ENCODE assay signal across 8 cellular contexts in the genomic region with DNA sequence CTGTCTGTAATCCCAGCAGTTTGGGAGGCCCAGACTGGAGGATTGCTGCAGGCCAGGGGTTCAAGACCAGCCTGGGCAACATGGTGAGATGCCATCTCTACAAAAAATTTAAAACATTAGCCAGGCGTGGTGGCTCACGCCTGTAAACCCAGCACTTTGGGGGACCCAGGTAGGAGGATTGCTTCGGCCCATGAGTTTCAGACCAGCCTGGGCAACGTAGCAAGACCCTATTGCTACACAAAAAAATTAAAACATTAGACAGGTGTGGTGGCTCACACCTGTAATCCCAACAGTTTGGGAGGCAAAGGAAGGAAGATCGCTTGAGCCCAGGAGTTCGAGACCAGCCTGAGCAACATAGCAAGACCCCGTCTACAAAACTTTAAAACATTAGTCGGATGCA. TPM values are rescaled to one million over a fixed set of nuclear protein-coding genes. Genes with fewer than 3 reads are reported as not detected.
A peak's percentile ranks its signal among the peaks of the same experiment; 100 is the strongest.
DNase-seq lines count a peak whose midpoint lies in the region; ATAC-seq, FAIRE-seq and TF ChIP-seq lines count a peak whose summit lies in the region.

No MANE protein-coding gene starts in this region.

- H3K4me3 Mint-ChIP-seq in IgD-negative memory B cell, result peak overlapping the region; percentile 82 to 92 (median 89)

- ATAC-seq in HG03460 (IDR thresholded peaks at IDR 0.05; ENCODE audit: unreplicated experiment), result no peak

- H3K36me3 Mint-ChIP-seq in IgD-negative memory B cell, result no peaks in the 10 kb centered on the region

- H3K27ac Mint-ChIP-seq in IgD-negative memory B cell, result peak overlapping the region; percentile 5 to 88 (median 81)

- FAIRE-seq in D721Med (lab: Jason Lieb, UNC), result no peak

- no peaks in the 10 kb centered on the region for H3K9me3 Mint-ChIP-seq in IgD-negative memory B cell

- H3K4me3 ChIP-seq in choroid plexus epithelial cell (ENCODE audit: low read depth, low read length), result peak overlapping the region; percentile 76
- H3K4me3 ChIP-seq in muscle layer of duodenum (ENCODE audit: low read depth in 1 of 2, low read length in 2 of 2), result peak overlapping the region; percentile 70 to 95

- TF ChIP-seq CTCF in 22Rv1 (IDR thresholded peaks at IDR 0.05) (no peak), choroid plexus epithelial cell (conservative IDR thresholded peaks at IDR 0.05; ENCODE audit: low read depth, low read length) (no peak), D721Med (IDR thresholded peaks at IDR 0.05; ENCODE audit: insufficient read depth, missing control alignments) (no peak)

- H3K27ac ChIP-seq in 22Rv1 (peak overlapping the region; percentile 80), muscle layer of duodenum (ENCODE audit: low read length) (peak overlapping the region; percentile 78)

- no peaks in the 10 kb centered on the region for H3K9me3 ChIP-seq in muscle layer of duodenum (ENCODE audit: control insufficient read depth in 1 of 2, low read length in 2 of 2)

- H3K4me1 ChIP-seq in muscle layer of duodenum (ENCODE audit: control insufficient read depth in 1 of 2, insufficient read depth in 2 of 2, low read length in 2 of 2), result peaks cover 11 to 30% of the 10 kb centered on the region in 2 donors

- no peaks in the 10 kb centered on the region for H3K27me3 ChIP-seq in muscle layer of duodenum (ENCODE audit: low read depth, low read length)

- peaks cover 17 to 28% (median 24%) of the 10 kb centered on the region in 3 donors for H3K4me1 Mint-ChIP-seq in IgD-negative memory B cell

- H3K27me3 Mint-ChIP-seq in IgD-negative memory B cell, result no peaks in the 10 kb centered on the region

- H3K36me3 ChIP-seq in muscle layer of duodenum (ENCODE audit: control insufficient read depth in 1 of 2, insufficient read depth in 2 of 2, low read length in 2 of 2), result peaks cover 7 to 10% of the 10 kb centered on the region in 2 donors

- DNase-seq in choroid plexus epithelial cell (ENCODE audit: low read depth) (no peak), D721Med (ENCODE audit: insufficient read length, low spot score) (no peak), HuH-7 (ENCODE audit: low spot score) (no peak), 8988T (no peak)

RNA-seq across cellular contexts. Expression of a gene that starts 1.3 kb away (rescaled TPM):
- polyA plus RNA-seq in IgD-negative memory B cell, result 27.5 TPM

RNA-seq across cellular contexts. Expression of a gene that starts 1.3 kb away (rescaled TPM):
- polyA plus RNA-seq in IgD-negative memory B cell, result 45.0 TPM
